Comparison of ENCODE assay signal across 8 cellular contexts in the genomic region with DNA sequence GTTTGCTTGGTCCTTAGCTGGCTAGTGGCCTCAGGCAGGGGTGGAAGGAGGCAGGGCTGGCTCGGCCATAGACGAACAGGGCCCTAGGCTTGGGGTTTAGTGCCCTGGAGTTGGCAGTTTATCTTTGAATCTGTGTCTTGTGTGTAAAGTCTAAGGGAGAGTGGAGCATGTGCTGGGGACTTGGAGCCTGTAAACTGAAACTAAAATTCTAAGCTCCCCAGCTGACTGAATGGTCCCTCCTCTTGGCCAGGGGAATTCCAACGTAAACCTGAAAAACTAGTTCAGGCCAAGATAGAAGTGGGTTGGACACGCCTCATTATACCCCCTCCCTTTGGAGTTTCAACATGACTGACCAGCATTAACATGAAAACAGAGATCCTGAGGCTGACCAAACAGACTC. TPM values are rescaled to one million over a fixed set of nuclear protein-coding genes. Genes with fewer than 3 reads are reported as not detected.
DNase-seq lines count a peak whose midpoint lies in the region; ATAC-seq and TF ChIP-seq lines count a peak whose summit lies in the region.

No MANE protein-coding gene starts in this region.

- H4K20me1 ChIP-seq in smooth muscle cell (ENCODE audit: low read depth), result no peaks in the 10 kb centered on the region

- H3K4me3 ChIP-seq in esophagus (ENCODE audit: low read depth in 1 of 2, low read length in 2 of 2), result no peak overlapping the region
- peak overlapping the region; percentile 17 for H3K4me3 ChIP-seq in smooth muscle cell

- peak overlapping the region; percentile 56 for H3K9ac ChIP-seq in smooth muscle cell (ENCODE audit: low read depth)

- H3K27ac ChIP-seq in esophagus (ENCODE audit: low read depth in 2 of 2, low read length in 1 of 2), result peak overlapping the region; percentile 83 to 95
- peak overlapping the region; percentile 85 for H3K27ac ChIP-seq in smooth muscle cell (ENCODE audit: low read depth)

- H3K9me3 ChIP-seq in esophagus (ENCODE audit: control insufficient read depth in 2 of 2, insufficient read depth in 1 of 2, low read depth in 1 of 2, low read length in 1 of 2) (no peaks in the 10 kb centered on the region), smooth muscle cell (replicated peaks; ENCODE audit: low read depth) (no peaks in the 10 kb centered on the region)

- no peaks in the 10 kb centered on the region for H3F3A ChIP-seq in smooth muscle cell (ENCODE audit: low read depth)

- H3K27me3 ChIP-seq in esophagus (ENCODE audit: control insufficient read depth in 1 of 2, insufficient read depth in 2 of 2, low read length in 2 of 2), result no peaks in the 10 kb centered on the region
- H3K27me3 ChIP-seq in smooth muscle cell (ENCODE audit: low read depth), result no peaks in the 10 kb centered on the region

- no peaks in the 10 kb centered on the region for H3K36me3 ChIP-seq in esophagus (ENCODE audit: control insufficient read depth in 2 of 2, insufficient read depth in 2 of 2, low read length in 1 of 2)
- H3K36me3 ChIP-seq in smooth muscle cell (ENCODE audit: low read depth), result no peaks in the 10 kb centered on the region

- peak; percentile 70 for ATAC-seq in GM21423 (IDR thresholded peaks at IDR 0.05; ENCODE audit: unreplicated experiment)

- H3K4me2 ChIP-seq in smooth muscle cell, result peak overlapping the region; percentile 11

- H3K4me1 ChIP-seq in esophagus (ENCODE audit: control insufficient read depth in 2 of 2, insufficient read depth in 2 of 2, low read length in 1 of 2), result peaks cover 0 to 15% of the 10 kb centered on the region in 2 donors
- H3K4me1 ChIP-seq in smooth muscle cell (ENCODE audit: low read depth), result no peaks in the 10 kb centered on the region

- no peak for TF ChIP-seq CTCF in smooth muscle cell (IDR thresholded peaks at IDR 0.05; ENCODE audit: borderline replicate concordance, insufficient read depth, poor library complexity, severe bottlenecking)

- 14 to 15% methylated on average over 4 of the region's 4 CpGs for WGBS in esophagus, 2 donors
- 26% methylated on average over 4 of the region's 4 CpGs for WGBS in smooth muscle cell (ENCODE audit: low lambda C conversion rate)

- H3K79me2 ChIP-seq in smooth muscle cell (ENCODE audit: low read depth), result no peaks in the 10 kb centered on the region

- no peak overlapping the region for H2AFZ ChIP-seq in smooth muscle cell (ENCODE audit: low read depth)

- DNase-seq in DMS79 treated with DMSO at 0.1 percent for 48 hours (lab: John Stamatoyannopoulos, UW) (peak; percentile 56), HPDE6-E6E7 (ENCODE audit: extremely low spot score) (peak; percentile 63), smooth muscle cell (lab: John Stamatoyannopoulos, UW; ENCODE audit: unreplicated experiment) (no peak), NCI-H1694 (lab: John Stamatoyannopoulos, UW) (no peak), globus pallidus (ENCODE audit: low spot score) (no peak)
- no peak for DNase-seq in activated T-cell treated with anti-CD3 and anti-CD28 coated beads, Interleukin-2, amount 50 U/mL, for 1 hour

RNA-seq across cellular contexts. Expression of a gene that starts 46.1 kb away (rescaled TPM):
- polyA plus RNA-seq in esophagus, result 1 to 10 TPM; 4.7 to 8.9 TPM
- not detected in 2 replicates for total RNA-seq in smooth muscle cell
- 0.05 and 0.48 TPM in 2 replicates for polyA plus RNA-seq in smooth muscle cell

RNA-seq across cellular contexts. Expression of a gene that starts 58.4 kb away (rescaled TPM):
- polyA plus RNA-seq in esophagus (1 to 10 TPM; 3.4 to 7.2 TPM), smooth muscle cell (33.9 and 35.9 TPM in 2 replicates)
- total RNA-seq in smooth muscle cell, result 10.9 and 12.0 TPM in 2 replicates

Comparison
In these comparisons a context has a peak if more than half of its experiments do, and no peak if none do; other contexts are left out.
1. DNase-seq: peak in DMS79 treated with DMSO at 0.1 percent for 48 hours (single experiment) and HPDE6-E6E7 (single experiment); none in smooth muscle cell (single experiment), NCI-H1694 (single experiment), globus pallidus (single experiment) and activated T-cell treated with anti-CD3 and anti-CD28 coated beads, Interleukin-2, amount 50 U/mL, for 1 hour (single experiment).